ENCODE assay signal across 29 cellular contexts in the genomic region with DNA sequence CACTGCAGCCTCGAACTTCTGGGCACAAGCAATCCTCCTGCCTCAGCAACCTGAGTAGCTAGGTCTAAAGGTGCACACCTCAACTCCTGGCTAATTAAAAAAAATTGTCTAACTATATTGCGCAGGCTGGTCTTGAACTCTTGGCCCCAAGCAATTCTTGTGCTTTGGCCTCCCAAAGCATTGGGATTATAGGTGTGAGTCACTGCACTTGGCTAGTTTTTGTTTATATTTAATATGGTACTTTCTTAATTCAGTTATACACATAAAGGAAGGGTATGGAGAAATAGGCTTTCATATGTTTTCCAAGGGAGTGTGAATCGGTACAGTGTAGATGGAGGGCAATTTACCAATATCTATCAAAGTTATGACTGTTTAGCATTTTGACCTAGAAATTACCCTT. TPM values are rescaled to one million over a fixed set of nuclear protein-coding genes. Genes with fewer than 3 reads are reported as not detected.
DNase-seq lines count a peak whose midpoint lies in the region; ATAC-seq, FAIRE-seq and TF ChIP-seq lines count a peak whose summit lies in the region.
"Had no signal": no experiment of that assay in that cellular context is flagged by ENCODE, and none has a peak within 500 bp of the region (broad histone marks: within the 10 kb centered on the region; RNA-seq: fewer than 3 reads in every experiment).

No MANE protein-coding gene starts in this region.

- peak; percentile 44 for DNase-seq in colonic mucosa
- no peak for DNase-seq in mucosa of descending colon
- peak; percentile 49 for DNase-seq in small intestine
- no peak for DNase-seq in naive thymus-derived CD4-positive, alpha-beta T cell
- DNase-seq in left lung: no peak
- no peak for DNase-seq in ACHN
- DNase-seq in HuH-7.5 (ENCODE audit: low spot score): no peak
- DNase-seq: 8988T; BE2C; C1 segment of cervical spinal cord; CD4-positive, alpha-beta memory T cell; CD4-positive, CD25-positive, alpha-beta regulatory T cell; CD8-positive, alpha-beta memory T cell; COR-L47; DMS 273 treated with DMSO at 0.1 percent for 48 hours; DMS153; DMS53; DMS79; DND-41; EL; GDM1 had no signal

- no peak overlapping the region for H3K9ac ChIP-seq in colonic mucosa (ENCODE audit: low read depth in 2 of 2, low read length in 2 of 2)
- H3K9ac ChIP-seq: BLaER1 had no signal

- H3K4me1 Mint-ChIP-seq in naive thymus-derived CD4-positive, alpha-beta T cell: peaks cover 0 to 1% (median 0%) of the 10 kb centered on the region in 7 donors
- H3K4me1 Mint-ChIP-seq: CD14-positive monocyte had no signal

- in situ Hi-C loops in ACHN (cut with HindIII; ENCODE audit: low pct_ligation_motif_present, low pct_unique_long_range_greater_than_20kb, low sequenced_read_pairs): no loop called here

- CTCF ChIA-PET in naive thymus-derived CD4-positive, alpha-beta T cell (lab: Charles Lee): no interaction called here

- 24 to 75% (median 48%) methylated on average over 3 of the region's 3 CpGs for WGBS in small intestine, 3 donors

- peaks cover 24 to 41% (median 33%) of the 10 kb centered on the region in 5 donors for H3K27me3 Mint-ChIP-seq in naive thymus-derived CD4-positive, alpha-beta T cell

- H3K4me1 ChIP-seq in colonic mucosa (no peaks in the 10 kb centered on the region), mucosa of descending colon (ENCODE audit: low read depth) (peaks cover 5% of the 10 kb centered on the region), small intestine (ENCODE audit: control insufficient read depth in 2 of 2, insufficient read depth in 1 of 2, low read depth in 1 of 2, low read length in 1 of 2) (no peaks in the 10 kb centered on the region), left lung (no peaks in the 10 kb centered on the region)
- H3K4me1 ChIP-seq in naive thymus-derived CD4-positive, alpha-beta T cell (ENCODE audit: control insufficient read depth in 2 of 2, insufficient read depth in 2 of 2, low read length in 2 of 2): no peaks in the 10 kb centered on the region
- H3K4me1 ChIP-seq: BE2C, BLaER1 had no signal

- peak overlapping the region; percentile 51 for H3K27ac ChIP-seq in colonic mucosa
- no peak overlapping the region for H3K27ac ChIP-seq in small intestine (ENCODE audit: low read depth in 1 of 2, low read length in 1 of 2)
- no peak overlapping the region for H3K27ac ChIP-seq in naive thymus-derived CD4-positive, alpha-beta T cell (ENCODE audit: low read depth, low read length)
- no peak overlapping the region for H3K27ac ChIP-seq in left lung
- H3K27ac ChIP-seq: BLaER1 had no signal

- ATAC-seq in mucosa of descending colon (peak; percentile 75), left lung (no peak)
- ATAC-seq in naive thymus-derived CD4-positive, alpha-beta T cell: no peak

- H3K4me3 ChIP-seq in colonic mucosa (no peak overlapping the region), mucosa of descending colon (no peak overlapping the region), small intestine (ENCODE audit: low read depth in 1 of 2, low read length in 2 of 2) (no peak overlapping the region), left lung (no peak overlapping the region)
- H3K4me3 ChIP-seq in naive thymus-derived CD4-positive, alpha-beta T cell (ENCODE audit: low read length): no peak overlapping the region
- H3K4me3 ChIP-seq: BLaER1 had no signal

- TF ChIP-seq CTCF in colonic mucosa (IDR thresholded peaks at IDR 0.05) (no peak), mucosa of descending colon (IDR thresholded peaks at IDR 0.05) (no peak), left lung (IDR thresholded peaks at IDR 0.05) (no peak)

- POLR2A ChIA-PET in naive thymus-derived CD4-positive, alpha-beta T cell (lab: Charles Lee): no interaction called here

- no peak overlapping the region for H3K4me3 Mint-ChIP-seq in naive thymus-derived CD4-positive, alpha-beta T cell
- H3K4me3 Mint-ChIP-seq: CD14-positive monocyte; CD4-positive, alpha-beta memory T cell; CD4-positive, CD25-positive, alpha-beta regulatory T cell; CD8-positive, alpha-beta memory T cell had no signal

- no peak for FAIRE-seq in small intestine (lab: Jason Lieb, UNC)
- FAIRE-seq: A204.1, GM12891, GM19239 had no signal

- no peak overlapping the region for H3K27ac Mint-ChIP-seq in naive thymus-derived CD4-positive, alpha-beta T cell
- H3K27ac Mint-ChIP-seq: CD14-positive monocyte; CD4-positive, alpha-beta memory T cell; CD4-positive, CD25-positive, alpha-beta regulatory T cell; CD8-positive, alpha-beta memory T cell had no signal

- intact Hi-C loops in colonic mucosa (cut with DNase I): no loop called here
- intact Hi-C loops in mucosa of descending colon (cut with DNase I, micrococcal nuclease): no loop called here
- intact Hi-C loops in naive thymus-derived CD4-positive, alpha-beta T cell (cut with micrococcal nuclease): no loop called here
- intact Hi-C loops in left lung (cut with DNase I): no loop called here

- H3K36me3 ChIP-seq in colonic mucosa (no peaks in the 10 kb centered on the region), mucosa of descending colon (ENCODE audit: low read depth) (no peaks in the 10 kb centered on the region), small intestine (ENCODE audit: control insufficient read depth in 2 of 2, insufficient read depth in 2 of 2, low read length in 2 of 2) (no peaks in the 10 kb centered on the region), left lung (no peaks in the 10 kb centered on the region)
- no peaks in the 10 kb centered on the region for H3K36me3 ChIP-seq in naive thymus-derived CD4-positive, alpha-beta T cell (ENCODE audit: control insufficient read depth in 2 of 3, insufficient read depth in 3 of 3, low read length in 3 of 3)
- H3K36me3 ChIP-seq: BE2C, BLaER1 had no signal

- no peaks in the 10 kb centered on the region for H3K36me3 Mint-ChIP-seq in naive thymus-derived CD4-positive, alpha-beta T cell
- H3K36me3 Mint-ChIP-seq: CD14-positive monocyte; CD4-positive, alpha-beta memory T cell; CD4-positive, CD25-positive, alpha-beta regulatory T cell; CD8-positive, alpha-beta memory T cell had no signal

- H3K27me3 ChIP-seq in colonic mucosa (no peaks in the 10 kb centered on the region), small intestine (ENCODE audit: control insufficient read depth in 2 of 2, insufficient read depth in 2 of 2, low read length in 2 of 2) (no peaks in the 10 kb centered on the region), left lung (no peaks in the 10 kb centered on the region)
- no peaks in the 10 kb centered on the region for H3K27me3 ChIP-seq in naive thymus-derived CD4-positive, alpha-beta T cell (ENCODE audit: control insufficient read depth in 2 of 2, insufficient read depth in 2 of 2, low read length in 2 of 2)
- H3K27me3 ChIP-seq: BLaER1 had no signal

- H3K9me3 Mint-ChIP-seq in naive thymus-derived CD4-positive, alpha-beta T cell: peaks cover 0 to 5% (median 0%) of the 10 kb centered on the region in 11 donors

- H3K9me3 ChIP-seq in colonic mucosa (no peaks in the 10 kb centered on the region), mucosa of descending colon (peaks cover 6% of the 10 kb centered on the region), small intestine (ENCODE audit: control insufficient read depth, low read depth) (no peaks in the 10 kb centered on the region), left lung (peaks cover 0 to 7% of the 10 kb centered on the region in 2 donors)
- H3K9me3 ChIP-seq in naive thymus-derived CD4-positive, alpha-beta T cell (ENCODE audit: control insufficient read depth in 2 of 3, low read length in 3 of 3): no peaks in the 10 kb centered on the region
- H3K9me3 ChIP-seq: BE2C had no signal

RNA-seq across cellular contexts. Expression of gene NPVF, which starts 20.4 kb away (rescaled TPM):
- total RNA-seq in colonic mucosa (not detected), mucosa of descending colon (not detected), left lung (not detected)
- not detected for polyA plus RNA-seq in small intestine
- not detected for total RNA-seq in naive thymus-derived CD4-positive, alpha-beta T cell
- polyA plus RNA-seq in naive thymus-derived CD4-positive, alpha-beta T cell: not detected
- total RNA-seq: A673; CD4-positive, alpha-beta memory T cell; CD4-positive, CD25-positive, alpha-beta regulatory T cell; CD8-positive, alpha-beta memory T cell; Daoy; G401 had no signal
- polyA plus RNA-seq: CD14-positive monocyte; CD4-positive, alpha-beta memory T cell; CD4-positive, CD25-positive, alpha-beta regulatory T cell; CD8-positive, alpha-beta memory T cell had no signal

Comparison
In these comparisons a context has a peak if more than half of its experiments do, and no peak if none do; other contexts are left out.
1. DNase-seq: peak in colonic mucosa (single experiment) and small intestine (single experiment); none in mucosa of descending colon (0 of 3), naive thymus-derived CD4-positive, alpha-beta T cell (0 of 9), left lung (0 of 2), ACHN (single experiment) and HuH-7.5 (single experiment).